In the genomic region with DNA sequence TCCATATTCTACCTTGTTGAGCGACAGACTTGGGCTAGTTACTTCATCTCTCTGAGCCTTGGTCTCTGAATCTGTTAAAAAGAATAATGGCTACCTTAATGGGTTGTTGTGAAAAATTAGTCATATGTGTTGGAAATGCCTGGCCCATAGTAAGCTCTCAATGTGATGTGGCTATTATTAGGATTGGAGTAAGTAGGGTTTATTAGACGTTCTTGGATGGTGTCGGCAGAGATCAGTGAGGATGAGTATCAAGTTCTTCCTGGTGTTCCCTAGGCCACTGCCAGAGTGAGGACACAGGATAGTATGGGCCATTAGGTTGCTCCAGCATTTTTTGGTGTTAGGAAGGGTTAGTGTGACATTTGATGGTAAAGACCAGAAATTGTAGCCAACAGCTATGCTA, we compare ENCODE assay signal across 20 cellular contexts.
"Had no signal": no experiment of that assay in that cellular context is flagged by ENCODE, and none has a peak within 500 bp of the region (broad histone marks: within the 10 kb centered on the region; RNA-seq: fewer than 3 reads in every experiment).

No MANE protein-coding gene starts in this region.

- H3K4me1 ChIP-seq: lower lobe of right lung, pancreas, right lobe of liver, tibial nerve, upper lobe of left lung had no signal

- DNase-seq: dorsolateral prefrontal cortex; effector CD4-positive, alpha-beta T cell; head of caudate nucleus; left ventricle myocardium superior; lower lobe of right lung; natural killer cell; occipital lobe; pancreas; right lobe of liver; stimulated activated CD4-positive, alpha-beta T cell treated with anti-CD3 and anti-CD28 coated beads, Interleukin-2, amount 100 ng/mL, for 24 hours; stimulated activated CD4-positive, alpha-beta T cell treated with anti-CD3 and anti-CD28 coated beads, Interleukin-4, amount 100 ng/mL, for 24 hours; stimulated activated naive CD8-positive, alpha-beta T cell treated with anti-CD3 and anti-CD28 coated beads, Interleukin-15, Interleukin-2, amounts not matched to agents 100 U/mL and 50 U/mL, for 24 hours; upper lobe of left lung had no signal

- H3K9me3 ChIP-seq: lower lobe of right lung, pancreas, right lobe of liver, thoracic aorta, tibial nerve, upper lobe of left lung had no signal

- FAIRE-seq: colon, frontal cortex, keratinocyte, pancreas, urothelium cell line had no signal

- H3K4me3 ChIP-seq: dorsolateral prefrontal cortex, lower lobe of right lung, pancreas, right lobe of liver, thoracic aorta, tibial nerve, upper lobe of left lung had no signal

- H3K27me3 ChIP-seq: pancreas, right lobe of liver, tibial nerve, upper lobe of left lung had no signal

- H3K36me3 ChIP-seq: lower lobe of right lung, pancreas, right lobe of liver, thoracic aorta, tibial nerve, upper lobe of left lung had no signal

- H3K27ac ChIP-seq: dorsolateral prefrontal cortex, lower lobe of right lung, pancreas, right lobe of liver, thoracic aorta, tibial nerve, upper lobe of left lung had no signal

- ATAC-seq: left ventricle myocardium superior; lower lobe of right lung; natural killer cell; pancreas; right lobe of liver; stimulated activated effector memory CD8-positive, alpha-beta T cell treated with anti-CD3 and anti-CD28 coated beads, Interleukin-12 subunit alpha, Interleukin-12 subunit beta, amount 100 ng/mL, for 72 hours; stimulated activated naive CD8-positive, alpha-beta T cell treated with anti-CD3 and anti-CD28 coated beads, Interleukin-15, Interleukin-2, amounts not matched to agents 100 U/mL and 50 U/mL, for 24 hours had no signal
